ENCODE assay signal across 18 cellular contexts in genomic region chr3:72595376-72595775, GRCh38.
"Had no signal": no experiment of that assay in that cellular context is flagged by ENCODE, and none has a peak within 500 bp of the region (broad histone marks: within the 10 kb centered on the region; RNA-seq: fewer than 3 reads in every experiment).

No MANE protein-coding gene starts in this region.

- ATAC-seq: activated CD4-positive, alpha-beta T cell treated with anti-CD3 and anti-CD28 coated beads for 36 hours; activated CD8-positive, alpha-beta memory T cell treated with anti-CD3 and anti-CD28 coated beads, Interleukin-2, amount 10 ng/mL, durations not matched to agents 7 days and 5 days; activated T-cell treated with anti-CD3 and anti-CD28 coated beads, Interleukin-2, amount 50 U/mL, for 4 hours; natural killer cell treated with Interleukin-12 subunit alpha and Interleukin-12 subunit beta and Interleukin-15 and Interleukin-18, amount 100 ng/mL, for 72 hours; stimulated activated naive B cell treated with anti-CD40 and anti-IgM and Interleukin-4, amounts not matched to agents 10 μg/mL and 1 μg/mL and 100 μg/mL, for 72 hours had no signal

- H3K4me3 Mint-ChIP-seq: activated CD4-positive, alpha-beta memory T cell treated with anti-CD3 and anti-CD28 coated beads for 36 hours; activated CD4-positive, alpha-beta T cell treated with anti-CD3 and anti-CD28 coated beads for 36 hours; activated CD8-positive, alpha-beta memory T cell treated with anti-CD3 and anti-CD28 coated beads, Interleukin-2, amount 10 ng/mL, durations not matched to agents 7 days and 5 days; activated naive CD4-positive, alpha-beta T cell treated with anti-CD3 and anti-CD28 coated beads, Interleukin-2, amount 50 U/mL, for 24 hours; activated T-cell treated with anti-CD3 and anti-CD28 coated beads, Interleukin-2, amount 50 U/mL, for 4 hours; natural killer cell treated with Interleukin-12 subunit alpha and Interleukin-12 subunit beta and Interleukin-15 and Interleukin-18, amount 100 ng/mL, for 72 hours; stimulated activated naive B cell treated with anti-CD40 and anti-IgM and Interleukin-4, amounts not matched to agents 10 μg/mL and 1 μg/mL and 100 μg/mL, for 72 hours had no signal

- H3K9me3 ChIP-seq: esophagus muscularis mucosa, tibial artery, vagina had no signal

- H3K4me3 ChIP-seq: esophagus muscularis mucosa, tibial artery, vagina had no signal

- H3K27me3 Mint-ChIP-seq: activated CD4-positive, alpha-beta T cell treated with anti-CD3 and anti-CD28 coated beads for 36 hours; activated CD8-positive, alpha-beta memory T cell treated with anti-CD3 and anti-CD28 coated beads, Interleukin-2, amount 10 ng/mL, durations not matched to agents 7 days and 5 days; activated naive CD4-positive, alpha-beta T cell treated with anti-CD3 and anti-CD28 coated beads, Interleukin-2, amount 50 U/mL, for 24 hours had no signal

- H3K9me3 Mint-ChIP-seq: activated CD4-positive, alpha-beta memory T cell treated with anti-CD3 and anti-CD28 coated beads for 36 hours; activated naive CD4-positive, alpha-beta T cell treated with anti-CD3 and anti-CD28 coated beads, Interleukin-2, amount 50 U/mL, for 24 hours; activated T-cell treated with anti-CD3 and anti-CD28 coated beads, Interleukin-2, amount 50 U/mL, for 4 hours; natural killer cell treated with Interleukin-12 subunit alpha and Interleukin-12 subunit beta and Interleukin-15 and Interleukin-18, amount 100 ng/mL, for 72 hours; stimulated activated naive B cell treated with anti-CD40 and anti-IgM and Interleukin-4, amounts not matched to agents 10 μg/mL and 1 μg/mL and 100 μg/mL, for 72 hours had no signal

- H3K36me3 Mint-ChIP-seq: activated CD4-positive, alpha-beta memory T cell treated with anti-CD3 and anti-CD28 coated beads for 36 hours; activated CD8-positive, alpha-beta memory T cell treated with anti-CD3 and anti-CD28 coated beads, Interleukin-2, amount 10 ng/mL, durations not matched to agents 7 days and 5 days; activated naive CD4-positive, alpha-beta T cell treated with anti-CD3 and anti-CD28 coated beads, Interleukin-2, amount 50 U/mL, for 24 hours; natural killer cell treated with Interleukin-12 subunit alpha and Interleukin-12 subunit beta and Interleukin-15 and Interleukin-18, amount 100 ng/mL, for 72 hours had no signal

- H3K27ac ChIP-seq: esophagus muscularis mucosa, tibial artery, vagina had no signal

- H3K27me3 ChIP-seq: esophagus muscularis mucosa, vagina had no signal

- H3K4me1 Mint-ChIP-seq: activated CD4-positive, alpha-beta T cell treated with anti-CD3 and anti-CD28 coated beads for 36 hours; activated CD8-positive, alpha-beta memory T cell treated with anti-CD3 and anti-CD28 coated beads, Interleukin-2, amount 10 ng/mL, durations not matched to agents 7 days and 5 days; activated naive CD4-positive, alpha-beta T cell treated with anti-CD3 and anti-CD28 coated beads, Interleukin-2, amount 50 U/mL, for 24 hours had no signal

- H3K36me3 ChIP-seq: esophagus muscularis mucosa, tibial artery, vagina had no signal

- DNase-seq: activated CD4-positive, alpha-beta memory T cell treated with anti-CD3 and anti-CD28 coated beads for 36 hours; activated CD4-positive, alpha-beta T cell treated with anti-CD3 and anti-CD28 coated beads for 36 hours; activated CD8-positive, alpha-beta memory T cell treated with anti-CD3 and anti-CD28 coated beads, Interleukin-2, amount 10 ng/mL, durations not matched to agents 7 days and 5 days; activated effector memory CD4-positive, alpha-beta T cell treated with Interleukin-2 at 50 U/mL for 16 hours; activated T-cell treated with anti-CD3 and anti-CD28 coated beads, Interleukin-2, amount 50 U/mL, for 4 hours; hypothalamus; mesenchymal stem cell; nucleus accumbens; posterior cingulate gyrus; stimulated activated CD4-positive, alpha-beta T cell treated with anti-CD3 and anti-CD28 coated beads, Interleukin-15, amount 100 ng/mL, for 24 hours; stimulated activated CD4-positive, alpha-beta T cell treated with anti-CD3 and anti-CD28 coated beads, Interleukin-4, amount 100 ng/mL, for 1 hour; stimulated activated naive B cell treated with anti-CD40 and anti-IgM and Interleukin-4, amounts not matched to agents 10 μg/mL and 1 μg/mL and 100 μg/mL, for 72 hours; T1000; tibial artery had no signal

- H3K27ac Mint-ChIP-seq: activated CD4-positive, alpha-beta memory T cell treated with anti-CD3 and anti-CD28 coated beads for 36 hours; activated CD4-positive, alpha-beta T cell treated with anti-CD3 and anti-CD28 coated beads for 36 hours; activated CD8-positive, alpha-beta memory T cell treated with anti-CD3 and anti-CD28 coated beads, Interleukin-2, amount 10 ng/mL, durations not matched to agents 7 days and 5 days; activated naive CD4-positive, alpha-beta T cell treated with anti-CD3 and anti-CD28 coated beads, Interleukin-2, amount 50 U/mL, for 24 hours; natural killer cell treated with Interleukin-12 subunit alpha and Interleukin-12 subunit beta and Interleukin-15 and Interleukin-18, amount 100 ng/mL, for 72 hours; stimulated activated naive B cell treated with anti-CD40 and anti-IgM and Interleukin-4, amounts not matched to agents 10 μg/mL and 1 μg/mL and 100 μg/mL, for 72 hours had no signal
